In the genomic region with DNA sequence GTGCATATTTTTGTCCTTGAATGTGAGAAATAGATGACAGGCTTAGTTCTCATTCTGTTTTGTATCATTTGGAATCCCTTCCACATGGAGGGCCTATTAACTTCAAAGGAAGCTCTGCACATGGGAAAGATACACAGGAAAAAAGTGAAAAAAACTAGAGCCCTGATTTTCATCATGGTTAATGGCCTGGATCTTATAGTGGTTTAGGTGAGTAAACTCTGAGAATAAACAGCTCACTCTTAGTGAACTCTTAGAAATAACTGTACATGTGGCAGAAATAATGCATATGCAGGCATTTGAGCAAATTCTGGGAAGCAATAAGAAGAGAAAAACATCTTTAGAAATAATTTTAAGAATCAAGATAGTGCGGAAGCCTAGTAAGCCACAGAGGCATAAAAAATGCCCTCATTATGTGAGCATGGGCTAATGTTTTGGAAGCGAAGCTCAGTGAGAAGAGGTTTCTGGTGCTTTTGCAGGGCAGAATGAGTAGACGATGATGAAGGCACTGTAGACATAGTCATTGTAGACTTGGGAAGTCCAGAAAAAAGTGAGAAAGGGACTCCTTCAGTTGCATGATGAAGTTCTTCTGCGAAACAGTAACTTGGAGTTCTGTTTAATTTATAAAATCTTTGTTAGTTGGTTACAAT, we compare ENCODE assay signal across 25 cellular contexts.
"Had no signal": no experiment of that assay in that cellular context is flagged by ENCODE, and none has a peak within 500 bp of the region (broad histone marks: within the 10 kb centered on the region; RNA-seq: fewer than 3 reads in every experiment).

No MANE protein-coding gene starts in this region.

- H3K36me3 Mint-ChIP-seq: natural killer cell had no signal

- H3K27me3 ChIP-seq: left lung, neutrophil, ovary, right atrium auricular region, tibial artery had no signal

- ATAC-seq: activated T-cell treated with anti-CD3 and anti-CD28 coated beads, Interleukin-2, amount 50 U/mL, for 4 hours; natural killer cell; stimulated activated naive CD8-positive, alpha-beta T cell treated with anti-CD3 and anti-CD28 coated beads, Interleukin-15, amount 100 ng/mL, for 72 hours had no signal

- H3K9me3 ChIP-seq: left lung, neutrophil, ovary, prostate gland, right atrium auricular region, tibial artery had no signal

- H3K27ac ChIP-seq: coronary artery, left lung, neutrophil, prostate gland, right atrium auricular region, tibial artery, WERI-Rb-1 had no signal

- H3K9me3 Mint-ChIP-seq: activated naive CD4-positive, alpha-beta T cell treated with anti-CD3 and anti-CD28 coated beads for 36 hours; activated T-cell treated with anti-CD3 and anti-CD28 coated beads, Interleukin-2, amount 50 U/mL, for 4 hours; natural killer cell; T-helper 2 cell treated with Interferon-gamma antibody and Interleukin-4, amounts not matched to agents 5 μg/mL and 100 μg/mL, for 36 hours had no signal

- H3K27ac Mint-ChIP-seq: activated naive CD4-positive, alpha-beta T cell treated with anti-CD3 and anti-CD28 coated beads for 36 hours; activated naive CD8-positive, alpha-beta T cell treated with anti-CD3 and anti-CD28 coated beads, Interleukin-2, amount 10 ng/mL, durations not matched to agents 7 days and 5 days; natural killer cell; stimulated activated naive CD8-positive, alpha-beta T cell treated with anti-CD3 and anti-CD28 coated beads, Interleukin-15, amount 100 ng/mL, for 72 hours; T-helper 2 cell treated with Interferon-gamma antibody and Interleukin-4, amounts not matched to agents 5 μg/mL and 100 μg/mL, for 36 hours had no signal

- DNase-seq: activated CD4-positive, alpha-beta T cell treated with anti-CD3 and anti-CD28 coated beads for 1 hour; activated CD4-positive, alpha-beta T cell treated with anti-CD3 and anti-CD28 coated beads, Interleukin-2, amount 50 U/mL, for 4 hours; activated CD8-positive, alpha-beta memory T cell treated with anti-CD3 and anti-CD28 coated beads for 24 hours; activated CD8-positive, alpha-beta memory T cell treated with anti-CD3 and anti-CD28 coated beads, Interleukin-2, amount 50 U/mL, for 4 hours; activated effector memory CD4-positive, alpha-beta T cell treated with Interleukin-2 at 50 U/mL for 16 hours; activated naive CD4-positive, alpha-beta T cell treated with anti-CD3 and anti-CD28 coated beads for 36 hours; activated naive CD8-positive, alpha-beta T cell treated with anti-CD3 and anti-CD28 coated beads, Interleukin-2, amount 10 ng/mL, durations not matched to agents 7 days and 5 days; activated T-cell treated with anti-CD3 and anti-CD28 coated beads, Interleukin-2, amount 50 U/mL, for 4 hours; amygdala; cerebellar nuclear complex; foreskin fibroblast; kidney; left lung; natural killer cell; ovary; stimulated activated CD4-positive, alpha-beta T cell treated with anti-CD3 and anti-CD28 coated beads, Interleukin-4, amount 100 ng/mL, for 24 hours; stimulated activated naive CD8-positive, alpha-beta T cell treated with anti-CD3 and anti-CD28 coated beads, Interleukin-15, amount 100 ng/mL, for 72 hours; tibial artery; WERI-Rb-1 had no signal

- H3K4me1 ChIP-seq: left lung, prostate gland, right atrium auricular region, tibial artery had no signal

- H3K36me3 ChIP-seq: left lung, neutrophil, ovary, prostate gland, right atrium auricular region, tibial artery, WERI-Rb-1 had no signal

- H3K27me3 Mint-ChIP-seq: activated naive CD8-positive, alpha-beta T cell treated with anti-CD3 and anti-CD28 coated beads, Interleukin-2, amount 10 ng/mL, durations not matched to agents 7 days and 5 days; stimulated activated naive CD8-positive, alpha-beta T cell treated with anti-CD3 and anti-CD28 coated beads, Interleukin-15, amount 100 ng/mL, for 72 hours had no signal

- H3K4me3 Mint-ChIP-seq: activated naive CD4-positive, alpha-beta T cell treated with anti-CD3 and anti-CD28 coated beads for 36 hours; activated naive CD8-positive, alpha-beta T cell treated with anti-CD3 and anti-CD28 coated beads, Interleukin-2, amount 10 ng/mL, durations not matched to agents 7 days and 5 days; activated T-cell treated with anti-CD3 and anti-CD28 coated beads, Interleukin-2, amount 50 U/mL, for 4 hours; natural killer cell; stimulated activated naive CD8-positive, alpha-beta T cell treated with anti-CD3 and anti-CD28 coated beads, Interleukin-15, amount 100 ng/mL, for 72 hours; T-helper 2 cell treated with Interferon-gamma antibody and Interleukin-4, amounts not matched to agents 5 μg/mL and 100 μg/mL, for 36 hours had no signal

- H3K4me3 ChIP-seq: coronary artery, left lung, lung, ovary, prostate gland, right atrium auricular region, tibial artery had no signal
